14 cellular contexts compared by ENCODE assay signal in the genomic region with DNA sequence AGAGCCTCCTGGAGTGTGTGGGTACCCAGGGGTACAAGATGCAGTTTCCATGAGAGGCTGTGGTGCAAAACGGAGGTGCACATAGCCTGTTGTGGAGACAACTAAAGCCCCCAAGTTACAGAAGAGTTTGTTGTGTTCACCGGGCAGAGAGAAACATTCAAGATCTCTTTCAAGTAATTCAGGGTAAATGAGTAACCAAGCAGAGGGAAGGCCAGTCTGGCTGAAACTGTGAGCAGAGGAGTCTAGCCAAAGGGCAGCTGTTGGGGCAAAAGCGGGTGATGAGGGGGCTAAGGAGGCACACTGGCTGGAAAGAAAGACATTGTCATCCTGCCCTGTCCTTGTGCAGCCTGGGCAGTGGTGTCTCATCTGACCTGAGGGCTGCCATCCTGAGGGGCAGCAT. TPM values are rescaled to one million over a fixed set of nuclear protein-coding genes. Genes with fewer than 3 reads are reported as not detected.
DNase-seq lines count a peak whose midpoint lies in the region; ATAC-seq and TF ChIP-seq lines count a peak whose summit lies in the region.
"Had no signal": no experiment of that assay in that cellular context is flagged by ENCODE, and none has a peak within 500 bp of the region (broad histone marks: within the 10 kb centered on the region; RNA-seq: fewer than 3 reads in every experiment).

No MANE protein-coding gene starts in this region.

- DNase-seq in kidney glomerular epithelial cell (lab: John Stamatoyannopoulos, UW) = peak; percentile 23
- no peak for DNase-seq in NCI-H146 (lab: John Stamatoyannopoulos, UW)
- no peak for DNase-seq in ecto neural progenitor cell (ENCODE audit: low spot score)
- no peak for DNase-seq in omental fat pad (ENCODE audit: low spot score)
- DNase-seq: activated CD8-positive, alpha-beta memory T cell treated with anti-CD3 and anti-CD28 coated beads, Interleukin-2, amount 50 U/mL, for 4 hours; NCI-H1436; PC-9; T-helper 9 cell; upper lobe of right lung had no signal

- ATAC-seq in GM18508 (IDR thresholded peaks at IDR 0.05; ENCODE audit: insufficient read depth, unreplicated experiment) = peak; percentile 79
- ATAC-seq in GM21381 (IDR thresholded peaks at IDR 0.05; ENCODE audit: unreplicated experiment) = peak; percentile 78
- peak; percentile 71 for ATAC-seq in HG03097 (IDR thresholded peaks at IDR 0.05; ENCODE audit: low FRiP score, unreplicated experiment)
- ATAC-seq in HG03565 (IDR thresholded peaks at IDR 0.05; ENCODE audit: unreplicated experiment) = no peak
- ATAC-seq in omental fat pad (ENCODE audit: low FRiP score) = no peak
- ATAC-seq: CD8-positive, alpha-beta T cell had no signal

- TF ChIP-seq CTCF in omental fat pad (IDR thresholded peaks at IDR 0.05) = no peak

RNA-seq across cellular contexts. Expression of gene CXCR4, which starts 52.0 kb away (rescaled TPM):
- 10 to 100 TPM; 29.6 to 61.1 (median 37.8) TPM for total RNA-seq in omental fat pad

Comparison
In these comparisons a context has a peak if more than half of its experiments do, and no peak if none do; other contexts are left out.
1. ATAC-seq: peak in GM18508 (single experiment), GM21381 (single experiment) and HG03097 (single experiment); none in HG03565 (single experiment) and omental fat pad (single experiment).